Comparison of ENCODE assay signal across 8 cellular contexts in the genomic region with DNA sequence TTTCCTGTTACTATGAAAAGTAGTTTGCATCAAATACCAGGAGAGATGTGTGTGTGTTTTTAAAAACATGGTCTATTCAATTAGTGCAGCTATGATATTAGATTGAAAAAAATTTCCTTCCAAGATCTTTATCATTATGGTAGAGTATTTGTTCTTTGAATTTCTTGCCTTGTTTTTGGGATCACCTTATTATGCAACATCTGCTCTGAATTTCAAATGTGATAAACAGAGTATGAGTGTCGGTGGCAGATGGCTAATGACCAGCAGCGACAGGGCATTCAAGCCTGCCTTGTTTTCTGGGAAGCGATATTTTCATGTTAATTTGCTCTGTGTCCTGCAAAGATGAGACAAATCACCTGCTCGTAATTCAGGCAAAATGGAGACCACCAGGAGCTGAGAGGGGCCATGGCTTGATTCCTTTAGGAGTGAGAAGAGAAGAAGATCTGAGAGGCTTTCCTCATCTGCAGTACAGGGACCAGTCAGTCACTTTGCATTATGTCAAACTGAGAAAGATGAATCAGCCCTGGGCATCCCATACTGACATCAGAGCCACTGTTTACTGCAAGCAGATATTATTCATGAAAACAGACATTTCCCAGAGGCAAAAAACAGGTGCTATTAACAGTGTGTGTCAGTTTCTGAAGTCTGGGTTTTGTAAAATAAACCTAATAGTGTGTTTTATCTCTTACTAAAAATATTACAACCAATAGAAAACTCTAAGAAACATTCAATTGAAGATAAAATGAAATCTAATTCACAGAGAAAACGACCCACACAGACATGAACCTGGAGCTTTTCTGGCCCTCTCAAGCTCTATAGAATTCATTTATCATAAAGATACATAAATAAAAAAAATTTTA.
DNase-seq lines count a peak whose midpoint lies in the region; ATAC-seq and TF ChIP-seq lines count a peak whose summit lies in the region.

No MANE protein-coding gene starts in this region.

- H3K36me3 ChIP-seq in breast epithelium (no peaks in the 10 kb centered on the region), OCI-LY3 (replicated peaks; ENCODE audit: low read depth, low read length) (peaks cover 3% of the 10 kb centered on the region)

- H3K9me3 ChIP-seq in breast epithelium, result no peaks in the 10 kb centered on the region
- H3K9me3 ChIP-seq in OCI-LY3 (ENCODE audit: insufficient read depth, low read length), result no peaks in the 10 kb centered on the region

- no peak overlapping the region for H3K27ac ChIP-seq in breast epithelium
- peak overlapping the region; percentile 74 for H3K27ac ChIP-seq in OCI-LY3 (ENCODE audit: low read length)
- peak overlapping the region; percentile 93 for H3K27ac ChIP-seq in epithelial cell of prostate

- peaks cover 14% of the 10 kb centered on the region for H3K36me3 Mint-ChIP-seq in MCF 10A (ENCODE audit: insufficient read depth, unreplicated experiment)

- DNase-seq in MCF 10A (ENCODE audit: unreplicated experiment) (peak; percentile 44), breast epithelium (ENCODE audit: low spot score in 2 of 2) (no peak), epithelial cell of prostate (ENCODE audit: low read depth, low spot score) (no peak), COLO829 (ENCODE audit: low spot score) (no peak), NCI-H2196 treated with DMSO at 0.1 percent for 48 hours (lab: John Stamatoyannopoulos, UW; ENCODE audit: unreplicated experiment) (no peak)
- DNase-seq in effector CD4-positive, alpha-beta T cell, result no peak

- peak overlapping the region; percentile 39 for H3K9ac ChIP-seq in OCI-LY3 (ENCODE audit: low read length)

- no peaks in the 10 kb centered on the region for H3K4me1 ChIP-seq in breast epithelium
- H3K4me1 ChIP-seq in OCI-LY3 (ENCODE audit: low read length), result peaks cover 54% of the 10 kb centered on the region

- ATAC-seq in HG02943 (IDR thresholded peaks at IDR 0.05; ENCODE audit: low read depth, unreplicated experiment), result peak; percentile 77

- no peak overlapping the region for H3K4me3 Mint-ChIP-seq in MCF 10A (ENCODE audit: unreplicated experiment)

- H3K27me3 Mint-ChIP-seq in MCF 10A (ENCODE audit: insufficient read depth, unreplicated experiment), result no peaks in the 10 kb centered on the region

- no peak for TF ChIP-seq POLR2A in breast epithelium (IDR thresholded peaks at IDR 0.05)

- H3K27ac Mint-ChIP-seq in MCF 10A (ENCODE audit: low read depth, unreplicated experiment), result peak overlapping the region; percentile 98

- intact Hi-C loops in MCF 10A (cut with micrococcal nuclease) (loop anchor here (5.0 kb wide), 1 partner anchor 64 kb away; no protein-coding TSS in a partner anchor), breast epithelium (cut with DNase I; ENCODE audit: low total_unique reads) (no loop called here)

- H3K79me2 ChIP-seq in OCI-LY3 (ENCODE audit: low read length), result peaks cover 77% of the 10 kb centered on the region

- TF ChIP-seq CTCF in MCF 10A (IDR thresholded peaks at IDR 0.05; ENCODE audit: unreplicated experiment) (no peak), breast epithelium (IDR thresholded peaks at IDR 0.05) (no peak), OCI-LY3 (IDR thresholded peaks at IDR 0.05; ENCODE audit: low read depth, low read length) (no peak)

- no peaks in the 10 kb centered on the region for H3K9me3 Mint-ChIP-seq in MCF 10A (ENCODE audit: unreplicated experiment)

- H3K4me3 ChIP-seq in breast epithelium (no peak overlapping the region), OCI-LY3 (ENCODE audit: low read length) (peak overlapping the region; percentile 57)

- POLR2A ChIA-PET in MCF 10A (lab: Yijun Ruan, JAX), result interaction anchor here (0.7 to 3.8 kb wide), 7 partner anchors 10 to 73 kb away, joined by 3 to 19 read pairs (median 3); no protein-coding TSS in a partner anchor

- peaks cover 47% of the 10 kb centered on the region for H3K4me1 Mint-ChIP-seq in MCF 10A (ENCODE audit: insufficient read depth, unreplicated experiment)

- BruUV-seq in MCF 10A (replicated peaks; lab: Mats Ljungman, UMichigan), result no TSS peak

- H3K4me2 ChIP-seq in OCI-LY3 (ENCODE audit: low read length), result peak overlapping the region; percentile 72

- CTCF ChIA-PET in MCF 10A (lab: Yijun Ruan, JAX), result interaction anchor here (0.6 to 0.9 kb wide), 3 partner anchors 15 to 288 kb away, joined by 3 to 4 read pairs (median 4); no protein-coding TSS in a partner anchor

- peaks cover 9% of the 10 kb centered on the region for H4K20me1 ChIP-seq in OCI-LY3 (ENCODE audit: insufficient read depth, low read length)

- H2AFZ ChIP-seq in OCI-LY3 (ENCODE audit: low read depth, low read length), result no peak overlapping the region

- no peaks in the 10 kb centered on the region for H3K27me3 ChIP-seq in breast epithelium
- H3K27me3 ChIP-seq in OCI-LY3 (ENCODE audit: low read depth, low read length), result no peaks in the 10 kb centered on the region

Comparison
In these comparisons a context has a peak if more than half of its experiments do, and no peak if none do; other contexts are left out.
1. H3K27ac ChIP-seq: peak in OCI-LY3 (single experiment) and epithelial cell of prostate (single experiment); none in breast epithelium (0 of 2).